Comparison of ENCODE assay signal across 1 cellular context in the genomic region with DNA sequence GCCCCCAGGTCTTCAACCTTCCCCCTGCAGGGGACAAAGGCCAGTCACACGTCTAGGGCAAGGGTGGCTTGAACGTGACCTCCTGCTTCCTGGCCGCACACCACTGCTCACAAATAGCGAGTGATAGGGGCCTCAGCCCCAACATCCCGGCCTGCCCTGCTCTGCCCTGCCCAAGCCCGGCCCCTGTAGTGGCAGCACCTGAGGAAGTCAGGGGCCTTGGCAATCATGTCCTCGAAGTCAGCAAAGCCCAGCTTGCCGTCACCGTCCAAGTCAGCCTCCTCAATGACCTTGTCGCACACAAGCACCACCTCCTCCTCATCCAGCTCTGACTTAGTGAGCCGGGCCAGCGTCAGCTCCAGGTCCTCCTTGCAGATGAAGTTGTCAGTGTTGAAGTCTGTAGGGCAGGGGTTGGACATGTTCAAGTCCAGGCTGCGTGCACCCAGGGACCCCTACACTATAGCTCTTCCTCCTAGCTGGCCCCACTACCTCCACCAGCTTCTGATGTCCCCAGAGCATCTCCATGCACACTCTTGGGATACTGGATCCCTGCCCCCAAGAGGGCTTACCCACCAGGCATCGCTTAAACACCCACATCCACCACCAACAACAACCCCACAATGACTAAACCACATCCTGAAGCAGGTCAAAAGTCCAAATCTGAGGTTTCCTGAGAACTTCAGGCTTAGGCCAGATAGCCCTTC.
TF ChIP-seq lines count a peak whose summit lies in the region.

No MANE protein-coding gene starts in this region.

TF ChIP-seq in IMR-90, 13 proteins besides CTCF, POLR2A, EP300 and RAD21:
- TF ChIP-seq, protein P1, sequence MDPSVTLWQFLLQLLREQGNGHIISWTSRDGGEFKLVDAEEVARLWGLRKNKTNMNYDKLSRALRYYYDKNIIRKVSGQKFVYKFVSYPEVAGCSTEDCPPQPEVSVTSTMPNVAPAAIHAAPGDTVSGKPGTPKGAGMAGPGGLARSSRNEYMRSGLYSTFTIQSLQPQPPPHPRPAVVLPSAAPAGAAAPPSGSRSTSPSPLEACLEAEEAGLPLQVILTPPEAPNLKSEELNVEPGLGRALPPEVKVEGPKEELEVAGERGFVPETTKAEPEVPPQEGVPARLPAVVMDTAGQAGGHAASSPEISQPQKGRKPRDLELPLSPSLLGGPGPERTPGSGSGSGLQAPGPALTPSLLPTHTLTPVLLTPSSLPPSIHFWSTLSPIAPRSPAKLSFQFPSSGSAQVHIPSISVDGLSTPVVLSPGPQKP (IDR thresholded peaks at IDR 0.05; ENCODE audit: borderline replicate concordance, low read depth, low read length): no peak
- TF ChIP-seq SMC3 (IDR thresholded peaks at IDR 0.05; ENCODE audit: low read depth, low read length) (no peak), MXI1 (IDR thresholded peaks at IDR 0.05; ENCODE audit: borderline replicate concordance, low read depth, low read length) (no peak), CHD1 (IDR thresholded peaks at IDR 0.05; ENCODE audit: low read depth, low read length) (no peak), NFE2L2 (IDR thresholded peaks at IDR 0.05; ENCODE audit: low read depth, low read length) (no peak), MAFK (IDR thresholded peaks at IDR 0.05; ENCODE audit: low read depth, low read length) (no peak), BHLHE40 (IDR thresholded peaks at IDR 0.05; ENCODE audit: low read depth, low read length) (no peak), FOS (IDR thresholded peaks at IDR 0.05; ENCODE audit: low read depth, low read length) (no peak), MAZ (IDR thresholded peaks at IDR 0.05; ENCODE audit: borderline replicate concordance, low read depth, low read length) (no peak), RCOR1 (IDR thresholded peaks at IDR 0.05; ENCODE audit: insufficient replicate concordance, low read length) (no peak), RFX5 (IDR thresholded peaks at IDR 0.05; ENCODE audit: low read depth, low read length) (no peak)
- TF ChIP-seq, protein P2, sequence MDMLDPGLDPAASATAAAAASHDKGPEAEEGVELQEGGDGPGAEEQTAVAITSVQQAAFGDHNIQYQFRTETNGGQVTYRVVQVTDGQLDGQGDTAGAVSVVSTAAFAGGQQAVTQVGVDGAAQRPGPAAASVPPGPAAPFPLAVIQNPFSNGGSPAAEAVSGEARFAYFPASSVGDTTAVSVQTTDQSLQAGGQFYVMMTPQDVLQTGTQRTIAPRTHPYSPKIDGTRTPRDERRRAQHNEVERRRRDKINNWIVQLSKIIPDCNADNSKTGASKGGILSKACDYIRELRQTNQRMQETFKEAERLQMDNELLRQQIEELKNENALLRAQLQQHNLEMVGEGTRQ (IDR thresholded peaks at IDR 0.05; ENCODE audit: low read depth, low read length): no peak
TF ChIP-seq in IMR-90: peak in this region for 0.
